8 cellular contexts compared by ENCODE assay signal in the genomic region with DNA sequence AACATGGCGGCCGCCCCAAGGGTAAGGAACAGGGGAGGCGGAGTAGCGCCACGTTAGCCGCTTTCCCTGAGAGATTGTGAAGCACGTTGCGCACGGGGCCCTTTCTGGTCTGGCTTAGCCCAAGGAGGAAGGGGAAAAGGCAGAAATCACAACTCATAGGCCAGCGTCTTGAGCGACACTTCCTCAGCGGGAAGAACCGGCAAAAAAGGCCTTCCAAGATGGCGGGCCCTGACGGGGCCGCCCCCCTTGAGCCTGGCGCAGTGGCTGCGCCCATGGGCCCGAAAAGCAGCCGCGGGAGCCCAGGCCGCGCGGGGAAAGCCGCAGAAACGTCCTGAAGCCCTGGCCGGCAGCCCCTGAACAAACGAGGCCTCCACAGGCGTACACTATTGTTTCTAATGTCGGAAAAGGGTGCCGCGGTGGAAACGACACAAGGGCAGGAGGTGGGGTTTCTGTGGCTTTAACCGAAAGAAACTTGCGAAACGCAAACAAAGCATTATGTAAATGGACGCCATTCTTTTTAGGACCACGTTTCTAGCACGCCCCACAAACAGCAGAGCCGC. TPM values are rescaled to one million over a fixed set of nuclear protein-coding genes. Genes with fewer than 3 reads are reported as not detected.
DNase-seq lines count a peak whose midpoint lies in the region; ATAC-seq and TF ChIP-seq lines count a peak whose summit lies in the region.

No MANE protein-coding gene starts in this region.

- H3K36me3 ChIP-seq in HUES6 (ENCODE audit: control insufficient read depth, insufficient read depth, low read length) (peaks cover 41% of the 10 kb centered on the region), Peyer's patch (peaks cover 0 to 12% (median 0%) of the 10 kb centered on the region in 3 donors), fibroblast of lung (ENCODE audit: control insufficient read depth, insufficient read depth, low read length) (peaks cover 11% of the 10 kb centered on the region)
- peaks cover 0 to 20% (median 4%) of the 10 kb centered on the region in 3 experiments for H3K36me3 ChIP-seq in naive thymus-derived CD4-positive, alpha-beta T cell (ENCODE audit: control insufficient read depth in 2 of 3, insufficient read depth in 3 of 3, low read length in 3 of 3)

- H3K9ac ChIP-seq in HUES6 (ENCODE audit: low read length), result peak overlapping the region; percentile 100
- peak overlapping the region; percentile 79 for H3K9ac ChIP-seq in fibroblast of lung (ENCODE audit: insufficient read depth, low read length)

- POLR2A ChIA-PET in naive thymus-derived CD4-positive, alpha-beta T cell (lab: Charles Lee), result interaction anchor here (0.6 to 29.1 kb wide), 28 partner anchors 9 to 907 kb away, joined by 3 to 1973 read pairs (median 4); partner anchors contain the start of genes C2orf42, MXD1, NFU1 and PCYOX1

- no peaks in the 10 kb centered on the region for H4K20me1 ChIP-seq in fibroblast of lung (ENCODE audit: control insufficient read depth, extremely low read depth, insufficient read depth, low read length)

- peaks cover 31% of the 10 kb centered on the region for H3K79me2 ChIP-seq in fibroblast of lung (ENCODE audit: control insufficient read depth, insufficient read depth, low read length)

- H3K9me3 Mint-ChIP-seq in naive thymus-derived CD4-positive, alpha-beta T cell, result peaks cover 0 to 10% (median 0%) of the 10 kb centered on the region in 11 donors
- H3K9me3 Mint-ChIP-seq in stimulated activated naive B cell treated with anti-CD40 and anti-IgM and Interleukin-4, amounts not matched to agents 10 μg/mL and 1 μg/mL and 100 μg/mL, for 72 hours, result peaks cover 3 to 6% of the 10 kb centered on the region in 2 donors

- in situ Hi-C loops in Caki2 (cut with HindIII; ENCODE audit: low pct_unique_long_range_greater_than_20kb, low sequenced_read_pairs), result no loop called here

- peak overlapping the region; percentile 99 for H3K27ac ChIP-seq in HUES6 (ENCODE audit: low read depth, low read length)
- H3K27ac ChIP-seq in Peyer's patch, result peak overlapping the region; percentile 98 to 100 (median 99)
- peak overlapping the region; percentile 100 for H3K27ac ChIP-seq in fibroblast of lung (ENCODE audit: insufficient read depth, low read length)
- peak overlapping the region; percentile 100 for H3K27ac ChIP-seq in naive thymus-derived CD4-positive, alpha-beta T cell (ENCODE audit: low read depth, low read length)

- H3K4me1 ChIP-seq in HUES6 (ENCODE audit: control insufficient read depth, insufficient read depth, low read length), result peaks cover 37% of the 10 kb centered on the region
- peaks cover 4 to 51% (median 26%) of the 10 kb centered on the region in 4 donors for H3K4me1 ChIP-seq in Peyer's patch
- peaks cover 10% of the 10 kb centered on the region for H3K4me1 ChIP-seq in fibroblast of lung (ENCODE audit: control insufficient read depth, extremely low read depth, insufficient read depth, low read length)
- peaks cover 50 to 54% of the 10 kb centered on the region in 2 donors for H3K4me1 ChIP-seq in naive thymus-derived CD4-positive, alpha-beta T cell (ENCODE audit: control insufficient read depth in 2 of 2, insufficient read depth in 2 of 2, low read length in 2 of 2)

- CTCF ChIA-PET in naive thymus-derived CD4-positive, alpha-beta T cell (lab: Charles Lee), result interaction anchor here (0.6 to 3.1 kb wide), 12 partner anchors 16 to 86 kb away, joined by 3 to 32 read pairs (median 3); no protein-coding TSS in a partner anchor

- peaks cover 5 to 52% (median 39%) of the 10 kb centered on the region in 5 donors for H3K36me3 Mint-ChIP-seq in naive thymus-derived CD4-positive, alpha-beta T cell
- peaks cover 47 to 61% of the 10 kb centered on the region in 2 donors for H3K36me3 Mint-ChIP-seq in stimulated activated naive B cell treated with anti-CD40 and anti-IgM and Interleukin-4, amounts not matched to agents 10 μg/mL and 1 μg/mL and 100 μg/mL, for 72 hours

- peak overlapping the region; percentile 94 for H2AFZ ChIP-seq in fibroblast of lung (ENCODE audit: low read length)

- intact Hi-C loops in naive thymus-derived CD4-positive, alpha-beta T cell (cut with micrococcal nuclease), result loop anchor here (1.0 to 10.0 kb wide), 11 partner anchors 8 to 442 kb away; partner anchors contain the start of genes AAK1 (in 1 of the 2), GMCL1 (in 1 of the 2), SNRPG (in 1 of the 2) and TIA1 (in 1 of the 2)

- H3K4me3 ChIP-seq in HUES6 (ENCODE audit: low read depth, low read length) (peak overlapping the region; percentile 92), Peyer's patch (peak overlapping the region; percentile 76 to 87 (median 81)), fibroblast of lung (replicated peaks in 1 of 4; ENCODE audit: control extremely low read depth in 1 of 4, insufficient read depth in 1 of 4, low read depth in 3 of 4, low read length in 4 of 4) (peak overlapping the region; percentile 52 to 95 (median 63))
- H3K4me3 ChIP-seq in naive thymus-derived CD4-positive, alpha-beta T cell (ENCODE audit: low read length), result peak overlapping the region; percentile 86

- peaks cover 35 to 61% (median 53%) of the 10 kb centered on the region in 7 donors for H3K4me1 Mint-ChIP-seq in naive thymus-derived CD4-positive, alpha-beta T cell
- peaks cover 39 to 51% of the 10 kb centered on the region in 2 donors for H3K4me1 Mint-ChIP-seq in stimulated activated naive B cell treated with anti-CD40 and anti-IgM and Interleukin-4, amounts not matched to agents 10 μg/mL and 1 μg/mL and 100 μg/mL, for 72 hours

- peak overlapping the region; percentile 86 for H3K4me2 ChIP-seq in fibroblast of lung (ENCODE audit: extremely low read depth, insufficient read depth, low read length)

- peak overlapping the region; percentile 99 to 100 (median 100) for H3K27ac Mint-ChIP-seq in naive thymus-derived CD4-positive, alpha-beta T cell
- peak overlapping the region; percentile 100 for H3K27ac Mint-ChIP-seq in stimulated activated naive B cell treated with anti-CD40 and anti-IgM and Interleukin-4, amounts not matched to agents 10 μg/mL and 1 μg/mL and 100 μg/mL, for 72 hours

- ATAC-seq in GM21423 (IDR thresholded peaks at IDR 0.05; ENCODE audit: unreplicated experiment), result peak; percentile 34
- peak; percentile 60 for ATAC-seq in naive thymus-derived CD4-positive, alpha-beta T cell
- ATAC-seq in stimulated activated naive B cell treated with anti-CD40 and anti-IgM and Interleukin-4, amounts not matched to agents 10 μg/mL and 1 μg/mL and 100 μg/mL, for 72 hours (replicated peaks), result peak; percentile 22 to 34

- no peaks in the 10 kb centered on the region for H3K9me3 ChIP-seq in HUES6 (ENCODE audit: control insufficient read depth, insufficient read depth, low read depth, low read length)
- H3K9me3 ChIP-seq in Peyer's patch, result no peaks in the 10 kb centered on the region
- H3K9me3 ChIP-seq in fibroblast of lung (ENCODE audit: control insufficient read depth, insufficient read depth, low read depth, low read length), result no peaks in the 10 kb centered on the region
- no peaks in the 10 kb centered on the region for H3K9me3 ChIP-seq in naive thymus-derived CD4-positive, alpha-beta T cell (ENCODE audit: control insufficient read depth in 2 of 3, low read length in 3 of 3)

- H3K27me3 ChIP-seq in HUES6 (ENCODE audit: control insufficient read depth, insufficient read depth, low read length), result no peaks in the 10 kb centered on the region
- H3K27me3 ChIP-seq in Peyer's patch, result no peaks in the 10 kb centered on the region
- H3K27me3 ChIP-seq in fibroblast of lung (ENCODE audit: control insufficient read depth, insufficient read depth, low read length), result no peaks in the 10 kb centered on the region
- no peaks in the 10 kb centered on the region for H3K27me3 ChIP-seq in naive thymus-derived CD4-positive, alpha-beta T cell (ENCODE audit: control insufficient read depth in 2 of 2, insufficient read depth in 2 of 2, low read length in 2 of 2)

- H3K4me3 Mint-ChIP-seq in naive thymus-derived CD4-positive, alpha-beta T cell, result peak overlapping the region; percentile 91 to 98 (median 96)
- peak overlapping the region; percentile 96 for H3K4me3 Mint-ChIP-seq in stimulated activated naive B cell treated with anti-CD40 and anti-IgM and Interleukin-4, amounts not matched to agents 10 μg/mL and 1 μg/mL and 100 μg/mL, for 72 hours

- DNase-seq in Caki2 (ENCODE audit: low read depth), result peak; percentile 87
- DNase-seq in Peyer's patch, result peak in 2 of 3 donors; percentile 77 to 89
- DNase-seq in activated T-helper 1 cell treated with anti-CD3 and anti-CD28 coated beads, Interleukin-2, amount 50 U/mL, for 16 hours (ENCODE audit: low read depth in 1 of 2, low spot score in 1 of 2), result peak; percentile 53 to 59
- peak; percentile 83 to 93 for DNase-seq in fibroblast of lung (ENCODE audit: low read depth in 2 of 2)
- peak; percentile 70 to 95 (median 92) for DNase-seq in naive thymus-derived CD4-positive, alpha-beta T cell
- DNase-seq in stimulated activated naive B cell treated with anti-CD40 and anti-IgM and Interleukin-4, amounts not matched to agents 10 μg/mL and 1 μg/mL and 100 μg/mL, for 72 hours, result peak; percentile 77

- TF ChIP-seq POLR2A in Peyer's patch (IDR thresholded peaks at IDR 0.05), result no peak

- TF ChIP-seq CTCF in Peyer's patch (IDR thresholded peaks at IDR 0.05), result no peak
- TF ChIP-seq CTCF in fibroblast of lung (conservative IDR thresholded peaks at IDR 0.05 in 1 of 2, IDR thresholded peaks at IDR 0.05 in 1 of 2; ENCODE audit: low read depth in 1 of 2, low read length in 2 of 2), result no peak

- H3K27me3 Mint-ChIP-seq in naive thymus-derived CD4-positive, alpha-beta T cell, result peaks cover 0 to 4% (median 0%) of the 10 kb centered on the region in 5 donors
- no peaks in the 10 kb centered on the region for H3K27me3 Mint-ChIP-seq in stimulated activated naive B cell treated with anti-CD40 and anti-IgM and Interleukin-4, amounts not matched to agents 10 μg/mL and 1 μg/mL and 100 μg/mL, for 72 hours

RNA-seq across cellular contexts. Expression of gene PCBP1, which starts 0.9 kb away (rescaled TPM):
- total RNA-seq in Caki2 (2014; rRNA removed; shearing (Covaris generic); ENCODE audit: low replicate concordance), result 127 and 135 TPM in 2 replicates
- total RNA-seq in Peyer's patch (100 to 1,000 TPM; 129 to 152 (median 134) TPM), fibroblast of lung (30.6 and 42.1 TPM in 2 replicates)
- polyA plus RNA-seq in fibroblast of lung, result 104 and 143 TPM in 2 replicates
- polyA plus RNA-seq in fibroblast of lung (2012), result 237 and 312 TPM in 2 replicates
- polyA minus RNA-seq in fibroblast of lung (ENCODE audit: low replicate concordance), result 137 and 144 TPM in 2 replicates
- 100 to 1,000 TPM; 257 to 487 (median 368) TPM for total RNA-seq in naive thymus-derived CD4-positive, alpha-beta T cell
- 100 to 1,000 TPM; 178 to 198 TPM for polyA plus RNA-seq in naive thymus-derived CD4-positive, alpha-beta T cell

Comparison
In these comparisons a context has a peak if more than half of its experiments do, and no peak if none do; other contexts are left out.
1. Peak in every context shown above with its lines: DNase-seq, ATAC-seq, H3K4me3 ChIP-seq and H3K27ac ChIP-seq.